9 cellular contexts compared by ENCODE assay signal in the genomic region with DNA sequence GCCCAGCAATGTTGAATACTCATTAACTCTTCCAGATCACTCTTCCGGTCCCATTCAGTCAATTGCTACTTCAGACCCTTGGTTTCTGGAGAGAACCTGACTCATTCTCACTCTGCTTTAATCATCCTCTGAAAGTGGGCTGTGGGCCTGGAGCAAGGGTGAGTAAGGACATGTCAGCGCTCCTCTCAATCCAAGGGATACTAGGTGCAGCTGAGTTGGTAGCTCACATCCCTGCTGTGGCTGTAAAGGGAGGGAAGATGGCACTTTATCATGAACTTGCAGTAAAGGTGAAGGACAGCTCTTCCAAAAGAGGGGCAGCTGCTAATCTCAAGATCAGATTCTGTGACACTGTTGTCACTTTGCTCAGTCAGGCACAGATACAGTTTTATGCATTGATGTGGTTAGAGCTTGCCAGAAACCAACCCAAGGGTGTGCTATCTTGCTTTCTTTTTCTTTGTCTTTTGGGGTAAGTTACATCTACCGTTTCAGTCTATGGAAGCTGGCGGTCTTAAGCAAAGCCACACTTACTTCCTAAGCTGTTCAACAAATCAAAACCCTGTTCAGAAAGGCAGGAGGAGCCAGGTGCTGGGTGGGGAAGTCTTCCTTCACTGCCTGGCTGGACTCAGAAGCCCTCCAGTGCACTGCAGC. TPM values are rescaled to one million over a fixed set of nuclear protein-coding genes. Genes with fewer than 3 reads are reported as not detected.
DNase-seq lines count a peak whose midpoint lies in the region; ATAC-seq and TF ChIP-seq lines count a peak whose summit lies in the region.
"Had no signal": no experiment of that assay in that cellular context is flagged by ENCODE, and none has a peak within 500 bp of the region (broad histone marks: within the 10 kb centered on the region; RNA-seq: fewer than 3 reads in every experiment).

No MANE protein-coding gene starts in this region.

- no peaks in the 10 kb centered on the region for H3K27me3 ChIP-seq in body of pancreas
- H3K27me3 ChIP-seq: BE2C had no signal

- no peak overlapping the region for H3K4me3 ChIP-seq in body of pancreas

- no peak for TF ChIP-seq POLR2A in body of pancreas (IDR thresholded peaks at IDR 0.05)

- peaks cover 5% of the 10 kb centered on the region for H3K4me1 ChIP-seq in body of pancreas
- H3K4me1 ChIP-seq: BE2C had no signal

- WGBS in body of pancreas, 2 donors = 81 to 88% methylated on average over 4 of the region's 4 CpGs

- intact Hi-C loops in body of pancreas (cut with DNase I) = no loop called here
- intact Hi-C loops in left cardiac atrium (cut with DNase I) = no loop called here

- no peaks in the 10 kb centered on the region for H3K36me3 ChIP-seq in body of pancreas (replicated peaks in 1 of 2; ENCODE audit: insufficient read depth in 1 of 2, low read depth in 2 of 2)
- H3K36me3 ChIP-seq: BE2C had no signal

- ATAC-seq in GM21529 (IDR thresholded peaks at IDR 0.05; ENCODE audit: unreplicated experiment) (peak; percentile 57), HG03139 (IDR thresholded peaks at IDR 0.05; ENCODE audit: unreplicated experiment) (no peak), body of pancreas (no peak), left cardiac atrium (no peak)

- H3K9me3 ChIP-seq in body of pancreas = no peaks in the 10 kb centered on the region
- H3K9me3 ChIP-seq: BE2C had no signal

- no peak for TF ChIP-seq CTCF in body of pancreas (IDR thresholded peaks at IDR 0.05)

- DNase-seq in AG08395 (ENCODE audit: low spot score) = peak; percentile 43
- DNase-seq in T-helper 2 cell = peak in 4 of 5 experiments; percentile 15 to 96 (median 44)
- DNase-seq in epithelial cell of prostate (ENCODE audit: low read depth, low spot score) = peak; percentile 36
- no peak for DNase-seq in body of pancreas
- DNase-seq in T1000 (lab: John Stamatoyannopoulos, UW) = no peak
- no peak for DNase-seq in left cardiac atrium
- DNase-seq: BE2C had no signal

- H3K27ac ChIP-seq in epithelial cell of prostate (peak overlapping the region; percentile 22), body of pancreas (no peak overlapping the region)

RNA-seq across cellular contexts. Expression of gene NTPCR, which starts 26.5 kb away (rescaled TPM):
- total RNA-seq in body of pancreas (10 to 100 TPM in 1 of 2 donors, 1 to 10 TPM in 1; 8.2 to 14.3 TPM), left cardiac atrium (10 to 100 TPM; 46.4 to 58.4 TPM)

Comparison
In these comparisons a context has a peak if more than half of its experiments do, and no peak if none do; other contexts are left out.
1. DNase-seq: peak in AG08395 (single experiment), T-helper 2 cell (4 of 5) and epithelial cell of prostate (single experiment); none in body of pancreas (0 of 4), T1000 (single experiment) and left cardiac atrium (single experiment).